In genomic region chr12:122902854-122903703, GRCh38 we compare ENCODE assay signal across 22 cellular contexts. TPM values are rescaled to one million over a fixed set of nuclear protein-coding genes. Genes with fewer than 3 reads are reported as not detected.
DNase-seq lines count a peak whose midpoint lies in the region; ATAC-seq and TF ChIP-seq lines count a peak whose summit lies in the region.
"Had no signal": no experiment of that assay in that cellular context is flagged by ENCODE, and none has a peak within 500 bp of the region (broad histone marks: within the 10 kb centered on the region; RNA-seq: fewer than 3 reads in every experiment).

No MANE protein-coding gene starts in this region.

- peaks cover 39 to 47% (median 43%) of the 10 kb centered on the region in 3 donors for H3K4me1 Mint-ChIP-seq in CD8-positive, alpha-beta memory T cell
- H3K4me1 Mint-ChIP-seq in stimulated activated memory B cell treated with anti-CD40 and anti-IgM and Interleukin-4, amounts not matched to agents 10 μg/mL and 1 μg/mL and 100 μg/mL, for 72 hours, result peaks cover 45% of the 10 kb centered on the region

- H4K20me1 ChIP-seq in MM.1S (ENCODE audit: insufficient read depth, low read length), result no peaks in the 10 kb centered on the region

- intact Hi-C loops in left colon (cut with DNase I, micrococcal nuclease), result no loop called here
- intact Hi-C loops in psoas muscle (cut with DNase I), result no loop called here

- no peak overlapping the region for H3K4me3 ChIP-seq in CD8-positive, alpha-beta memory T cell (ENCODE audit: low read length)
- H3K4me3 ChIP-seq in MM.1S (ENCODE audit: low read length), result no peak overlapping the region
- H3K4me3 ChIP-seq in psoas muscle, result no peak overlapping the region
- H3K4me3 ChIP-seq: gastrocnemius medialis, prostate gland, SJCRH30, tibial nerve had no signal

- POLR2A ChIA-PET in CD8-positive, alpha-beta memory T cell (lab: Charles Lee), result no interaction called here

- CTCF ChIA-PET in CD8-positive, alpha-beta memory T cell (lab: Charles Lee), result interaction anchor here (0.8 kb wide), 1 partner anchor 15 kb away, joined by 3 read pairs; no protein-coding TSS in a partner anchor

- H3F3A ChIP-seq in MM.1S (ENCODE audit: insufficient read depth, low read length), result peaks cover 25% of the 10 kb centered on the region

- H3K27me3 Mint-ChIP-seq in CD8-positive, alpha-beta memory T cell, result no peaks in the 10 kb centered on the region
- no peaks in the 10 kb centered on the region for H3K27me3 Mint-ChIP-seq in stimulated activated memory B cell treated with anti-CD40 and anti-IgM and Interleukin-4, amounts not matched to agents 10 μg/mL and 1 μg/mL and 100 μg/mL, for 72 hours
- H3K27me3 Mint-ChIP-seq: stimulated activated naive CD8-positive, alpha-beta T cell treated with anti-CD3 and anti-CD28 coated beads, Interleukin-15, Interleukin-2, amounts not matched to agents 100 ng/mL and 50 ng/mL, for 24 hours; T-helper 17 cell had no signal

- H3K4me3 Mint-ChIP-seq in CD8-positive, alpha-beta memory T cell, result peak overlapping the region in 1 of 7 donors; percentile 14
- H3K4me3 Mint-ChIP-seq in stimulated activated memory B cell treated with anti-CD40 and anti-IgM and Interleukin-4, amounts not matched to agents 10 μg/mL and 1 μg/mL and 100 μg/mL, for 72 hours, result no peak overlapping the region
- H3K4me3 Mint-ChIP-seq: neural crest cell; stimulated activated naive CD8-positive, alpha-beta T cell treated with anti-CD3 and anti-CD28 coated beads, Interleukin-15, Interleukin-2, amounts not matched to agents 100 ng/mL and 50 ng/mL, for 24 hours; T-helper 17 cell had no signal

- no peaks in the 10 kb centered on the region for H3K9me3 ChIP-seq in CD8-positive, alpha-beta memory T cell (ENCODE audit: low read length)
- H3K9me3 ChIP-seq in MM.1S (replicated peaks; ENCODE audit: insufficient read depth, low read length) (no peaks in the 10 kb centered on the region), psoas muscle (no peaks in the 10 kb centered on the region)
- H3K9me3 ChIP-seq: gastrocnemius medialis, prostate gland, SJCRH30, tibial nerve had no signal

- H3K27ac ChIP-seq in CD8-positive, alpha-beta memory T cell (ENCODE audit: low read depth, low read length), result no peak overlapping the region
- H3K27ac ChIP-seq in MM.1S (ENCODE audit: low read length) (no peak overlapping the region), psoas muscle (no peak overlapping the region)
- H3K27ac ChIP-seq: prostate gland, SJCRH30, tibial nerve, WERI-Rb-1 had no signal

- no peak for DNase-seq in CD8-positive, alpha-beta memory T cell
- DNase-seq in MM.1S (no peak), left colon (no peak), middle frontal gyrus (ENCODE audit: extremely low spot score, low spot score) (no peak), psoas muscle (no peak), DMS153 treated with DMSO at 0.1 percent for 48 hours (lab: John Stamatoyannopoulos, UW; ENCODE audit: unreplicated experiment) (no peak)
- DNase-seq: activated CD4-positive, alpha-beta T cell treated with anti-CD3 and anti-CD28 coated beads, Interleukin-2, amount 50 U/mL, for 48 hours; AML-193; effector CD4-positive, alpha-beta T cell; gastrocnemius medialis; NCI-H2029; NCI-H345; PC-3; SJCRH30; T-helper 17 cell; WERI-Rb-1 had no signal

- H3K27me3 ChIP-seq in CD8-positive, alpha-beta memory T cell (ENCODE audit: insufficient read depth, low read length, poor library complexity, severe bottlenecking), result no peaks in the 10 kb centered on the region
- H3K27me3 ChIP-seq in MM.1S (replicated peaks; ENCODE audit: insufficient read depth, low read length), result no peaks in the 10 kb centered on the region
- H3K27me3 ChIP-seq in psoas muscle (ENCODE audit: insufficient read depth in 3 of 3, low read length in 2 of 3), result no peaks in the 10 kb centered on the region
- H3K27me3 ChIP-seq: gastrocnemius medialis, SJCRH30, tibial nerve had no signal

- H3K9ac ChIP-seq in MM.1S (ENCODE audit: low read length), result no peak overlapping the region

- H3K27ac Mint-ChIP-seq in CD8-positive, alpha-beta memory T cell, result peak overlapping the region in 5 of 8 donors; percentile 7 to 88 (median 74)
- peak overlapping the region; percentile 33 for H3K27ac Mint-ChIP-seq in stimulated activated memory B cell treated with anti-CD40 and anti-IgM and Interleukin-4, amounts not matched to agents 10 μg/mL and 1 μg/mL and 100 μg/mL, for 72 hours
- H3K27ac Mint-ChIP-seq: stimulated activated naive CD8-positive, alpha-beta T cell treated with anti-CD3 and anti-CD28 coated beads, Interleukin-15, Interleukin-2, amounts not matched to agents 100 ng/mL and 50 ng/mL, for 24 hours; T-helper 17 cell had no signal

- no peaks in the 10 kb centered on the region for H3K9me3 Mint-ChIP-seq in CD8-positive, alpha-beta memory T cell
- no peaks in the 10 kb centered on the region for H3K9me3 Mint-ChIP-seq in stimulated activated memory B cell treated with anti-CD40 and anti-IgM and Interleukin-4, amounts not matched to agents 10 μg/mL and 1 μg/mL and 100 μg/mL, for 72 hours
- H3K9me3 Mint-ChIP-seq: neural crest cell; stimulated activated naive CD8-positive, alpha-beta T cell treated with anti-CD3 and anti-CD28 coated beads, Interleukin-15, Interleukin-2, amounts not matched to agents 100 ng/mL and 50 ng/mL, for 24 hours had no signal

- H3K36me3 Mint-ChIP-seq in CD8-positive, alpha-beta memory T cell, result no peaks in the 10 kb centered on the region
- no peaks in the 10 kb centered on the region for H3K36me3 Mint-ChIP-seq in stimulated activated memory B cell treated with anti-CD40 and anti-IgM and Interleukin-4, amounts not matched to agents 10 μg/mL and 1 μg/mL and 100 μg/mL, for 72 hours

- no peaks in the 10 kb centered on the region for H3K9me2 ChIP-seq in MM.1S (replicated peaks; ENCODE audit: insufficient read depth, low read length)

- no peak overlapping the region for H2AFZ ChIP-seq in MM.1S (ENCODE audit: low read length)

- WGBS in psoas muscle, 3 donors, result 33 to 43% (median 36%) methylated on average over 10 of the region's 10 CpGs

- peak overlapping the region; percentile 21; the same call in 1 of the 2 replicates for H3K4me2 ChIP-seq in MM.1S (ENCODE audit: low read depth, low read length)

- peaks cover 38% of the 10 kb centered on the region for H3K4me1 ChIP-seq in CD8-positive, alpha-beta memory T cell (ENCODE audit: insufficient read depth, low read length)
- H3K4me1 ChIP-seq in MM.1S (ENCODE audit: low read length), result peaks cover 27% of the 10 kb centered on the region
- H3K4me1 ChIP-seq in psoas muscle, result no peaks in the 10 kb centered on the region
- H3K4me1 ChIP-seq: prostate gland had no signal

- ATAC-seq in left colon (peak; percentile 76), psoas muscle (no peak)
- ATAC-seq in stimulated activated memory B cell treated with anti-CD40 and anti-IgM and Interleukin-4, amounts not matched to agents 10 μg/mL and 1 μg/mL and 100 μg/mL, for 72 hours, result no peak
- ATAC-seq: esophagus mucosa, gastrocnemius medialis, PC-3, T-helper 17 cell had no signal

- TF ChIP-seq CTCF in MM.1S (IDR thresholded peaks at IDR 0.05; ENCODE audit: low read length) (no peak), psoas muscle (IDR thresholded peaks at IDR 0.05) (no peak)

- H3K36me3 ChIP-seq in CD8-positive, alpha-beta memory T cell (ENCODE audit: insufficient read depth, low read length), result no peaks in the 10 kb centered on the region
- H3K36me3 ChIP-seq in MM.1S (replicated peaks; ENCODE audit: insufficient read depth, low read length), result no peaks in the 10 kb centered on the region
- H3K36me3 ChIP-seq in psoas muscle (ENCODE audit: insufficient read depth in 1 of 2, low read depth in 1 of 2), result no peaks in the 10 kb centered on the region
- H3K36me3 ChIP-seq: gastrocnemius medialis, prostate gland, SJCRH30, tibial nerve, WERI-Rb-1 had no signal

- no peaks in the 10 kb centered on the region for H3K79me2 ChIP-seq in MM.1S (ENCODE audit: low read length)

RNA-seq across cellular contexts. Expression of gene VPS37B, which starts 7.2 kb away (rescaled TPM):
- 10 to 100 TPM; 19.3 to 19.9 TPM for total RNA-seq in CD8-positive, alpha-beta memory T cell
- polyA plus RNA-seq in CD8-positive, alpha-beta memory T cell, result 30.6 TPM
- total RNA-seq in left colon (10 to 100 TPM; 66.4 to 86.7 TPM), psoas muscle (10 to 100 TPM in 2 of 4 donors, 1 to 10 TPM in 2; 8.9 to 11.1 (median 9.9) TPM)
- polyA plus RNA-seq in psoas muscle, result 1 to 10 TPM; 3.2 to 7.7 (median 5.9) TPM
